11 cellular contexts compared by ENCODE assay signal in the genomic region with DNA sequence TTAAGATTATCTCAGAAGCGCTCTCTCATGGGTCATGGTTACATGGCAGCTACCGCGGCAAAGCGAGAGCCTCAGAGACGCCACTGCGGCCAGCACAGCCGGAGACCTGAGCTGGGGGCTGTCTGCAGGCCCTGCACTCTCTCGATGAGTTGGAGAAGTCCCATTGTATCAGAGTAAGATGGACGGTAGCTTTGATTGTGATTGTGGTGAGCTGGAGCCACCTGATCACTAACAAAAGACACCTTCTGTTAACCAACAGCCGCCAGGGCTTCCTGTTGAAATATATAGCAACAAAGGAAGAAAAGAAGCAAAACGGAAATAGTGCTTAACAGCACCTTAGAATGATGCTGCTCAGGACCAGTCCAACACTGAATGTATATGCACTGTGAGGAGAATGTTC. TPM values are rescaled to one million over a fixed set of nuclear protein-coding genes. Genes with fewer than 3 reads are reported as not detected.
DNase-seq lines count a peak whose midpoint lies in the region; ATAC-seq and TF ChIP-seq lines count a peak whose summit lies in the region.
"Not testable (repeated sequence)": the region's sequence is repeated elsewhere in the genome, so short reads cannot be mapped to it uniquely, and the experiment has no call there.
"Had no signal": no experiment of that assay in that cellular context is flagged by ENCODE, and none has a peak within 500 bp of the region (broad histone marks: within the 10 kb centered on the region; RNA-seq: fewer than 3 reads in every experiment).

No MANE protein-coding gene starts in this region.

- not testable (repeated sequence) for H3K9me3 ChIP-seq in KOPT-K1 (ENCODE audit: insufficient read depth, low read length, poor library complexity, severe bottlenecking); OCI-LY7 (ENCODE audit: low read length); neural progenitor cell (ENCODE audit: low read depth)

- not testable (repeated sequence) for H3K4me3 Mint-ChIP-seq in GM23338; effector memory CD8-positive, alpha-beta T cell; neural progenitor cell
- peak overlapping the region; percentile 6 for H3K4me3 Mint-ChIP-seq in activated naive CD8-positive, alpha-beta T cell treated with anti-CD3 and anti-CD28 coated beads, Interleukin-2, amount 10 ng/mL, durations not matched to agents 7 days and 5 days
- H3K4me3 Mint-ChIP-seq in stimulated activated naive CD8-positive, alpha-beta T cell treated with anti-CD3 and anti-CD28 coated beads, Interleukin-15, Interleukin-2, amounts not matched to agents 100 ng/mL and 50 ng/mL, for 24 hours, result peak overlapping the region; percentile 7

- H3K79me2 ChIP-seq in GM23338 (replicated peaks; ENCODE audit: insufficient read depth); OCI-LY7 (ENCODE audit: insufficient read depth, low read depth, low read length); neural progenitor cell (ENCODE audit: low read depth): not testable (repeated sequence)

- not testable (repeated sequence) for H3K36me3 ChIP-seq in GM23338 (ENCODE audit: insufficient read depth); KOPT-K1 (ENCODE audit: insufficient read depth, low read length); OCI-LY7 (ENCODE audit: insufficient read depth, low read length); neural progenitor cell

- H3K27me3 Mint-ChIP-seq in GM23338 (ENCODE audit: insufficient read depth, low read depth, poor library complexity), result peaks cover 17% of the 10 kb centered on the region
- H3K27me3 Mint-ChIP-seq in activated naive CD8-positive, alpha-beta T cell treated with anti-CD3 and anti-CD28 coated beads, Interleukin-2, amount 10 ng/mL, durations not matched to agents 7 days and 5 days, result peaks cover 43% of the 10 kb centered on the region
- peaks cover 43 to 66% of the 10 kb centered on the region in 2 donors for H3K27me3 Mint-ChIP-seq in effector memory CD8-positive, alpha-beta T cell
- H3K27me3 Mint-ChIP-seq in neural progenitor cell (ENCODE audit: insufficient read depth, low read depth), result not testable (repeated sequence)
- peaks cover 40% of the 10 kb centered on the region for H3K27me3 Mint-ChIP-seq in stimulated activated naive CD8-positive, alpha-beta T cell treated with anti-CD3 and anti-CD28 coated beads, Interleukin-15, Interleukin-2, amounts not matched to agents 100 ng/mL and 50 ng/mL, for 24 hours

- BruUV-seq in OCI-LY7 (replicated peaks; lab: Mats Ljungman, UMichigan), result not testable (repeated sequence)

- ATAC-seq in GM23338, result peak; percentile 15
- ATAC-seq in activated naive CD8-positive, alpha-beta T cell treated with anti-CD3 and anti-CD28 coated beads, Interleukin-2, amount 10 ng/mL, durations not matched to agents 7 days and 5 days (ENCODE audit: low read depth), result not testable (repeated sequence)
- ATAC-seq in effector memory CD8-positive, alpha-beta T cell (replicated peaks), result peak; percentile 45

- not testable (repeated sequence) for H3K36me3 Mint-ChIP-seq in GM23338 (ENCODE audit: low read depth); activated naive CD8-positive, alpha-beta T cell treated with anti-CD3 and anti-CD28 coated beads, Interleukin-2, amount 10 ng/mL, durations not matched to agents 7 days and 5 days; effector memory CD8-positive, alpha-beta T cell (ENCODE audit: insufficient read depth); neural progenitor cell; stimulated activated naive CD8-positive, alpha-beta T cell treated with anti-CD3 and anti-CD28 coated beads, Interleukin-15, Interleukin-2, amounts not matched to agents 100 ng/mL and 50 ng/mL, for 24 hours (ENCODE audit: low read depth)

- POLR2A ChIA-PET in OCI-LY7 (lab: Charles Lee); activated naive CD8-positive, alpha-beta T cell treated with anti-CD3 and anti-CD28 coated beads, Interleukin-2, amount 10 ng/mL, durations not matched to agents 7 days and 5 days (lab: Charles Lee): not testable (repeated sequence)

- not testable (repeated sequence) for H3F3A ChIP-seq in GM23338 (replicated peaks; ENCODE audit: low read depth); neural progenitor cell (ENCODE audit: low read depth)

- not testable (repeated sequence) for H3K27ac ChIP-seq in GM23338 (ENCODE audit: low read depth); neural progenitor cell
- H3K27ac ChIP-seq in KOPT-K1 (ENCODE audit: low read depth, low read length, poor library complexity, severe bottlenecking) (peak overlapping the region; percentile 83), OCI-LY7 (ENCODE audit: low read depth, low read length, poor library complexity, severe bottlenecking) (peak overlapping the region; percentile 23)

- H3K9ac ChIP-seq in neural progenitor cell, result not testable (repeated sequence)

- H3K27me3 ChIP-seq in GM23338 (ENCODE audit: insufficient read depth) (peaks cover 43% of the 10 kb centered on the region), neural progenitor cell (peaks cover 18% of the 10 kb centered on the region)

- not testable (repeated sequence) for H3K9me2 ChIP-seq in GM23338 (ENCODE audit: insufficient read depth); OCI-LY7 (ENCODE audit: insufficient read depth, low read length)

- DNase-seq in GM23338 (ENCODE audit: low spot score), result peak; percentile 24
- peak; percentile 38 for DNase-seq in NCI-H146 (lab: John Stamatoyannopoulos, UW)
- DNase-seq in OCI-LY7 (ENCODE audit: low spot score), result peak; percentile 46
- not testable (repeated sequence) for DNase-seq in activated naive CD8-positive, alpha-beta T cell treated with anti-CD3 and anti-CD28 coated beads, Interleukin-2, amount 10 ng/mL, durations not matched to agents 7 days and 5 days; effector memory CD8-positive, alpha-beta T cell
- DNase-seq in neural progenitor cell (ENCODE audit: low spot score), result peak; percentile 15

- CTCF ChIA-PET in OCI-LY7 (lab: Charles Lee; ENCODE audit: unreplicated experiment), result not testable (repeated sequence)

- H3K9me3 Mint-ChIP-seq in GM23338; activated naive CD8-positive, alpha-beta T cell treated with anti-CD3 and anti-CD28 coated beads, Interleukin-2, amount 10 ng/mL, durations not matched to agents 7 days and 5 days; effector memory CD8-positive, alpha-beta T cell; neural progenitor cell; stimulated activated naive CD8-positive, alpha-beta T cell treated with anti-CD3 and anti-CD28 coated beads, Interleukin-15, Interleukin-2, amounts not matched to agents 100 ng/mL and 50 ng/mL, for 24 hours: not testable (repeated sequence)

- 0 out of 4 replicates have a peak, but pooled peaks of 1 of the 2 experiments have one; percentile 21 for TF ChIP-seq CTCF in GM23338 (conservative IDR thresholded peaks at IDR 0.05; ENCODE audit: low read depth in 2 of 2)
- not testable (repeated sequence) for TF ChIP-seq CTCF in OCI-LY7 (conservative IDR thresholded peaks at IDR 0.05; ENCODE audit: low read length); neural progenitor cell (IDR thresholded peaks at IDR 0.05)

- peak overlapping the region; percentile 63; the same call in 1 of the 2 replicates for H2AFZ ChIP-seq in GM23338
- 0 out of 2 replicates have a peak overlapping the region, but pooled peaks have one; percentile 33 for H2AFZ ChIP-seq in OCI-LY7 (ENCODE audit: low read length)
- not testable (repeated sequence) for H2AFZ ChIP-seq in neural progenitor cell (replicated peaks)

- H4K20me1 ChIP-seq in GM23338 (replicated peaks; ENCODE audit: insufficient read depth); OCI-LY7 (ENCODE audit: insufficient read depth, low read length); neural progenitor cell (ENCODE audit: low read depth): not testable (repeated sequence)

- H3K4me1 Mint-ChIP-seq in GM23338, result peaks cover 13% of the 10 kb centered on the region
- H3K4me1 Mint-ChIP-seq in activated naive CD8-positive, alpha-beta T cell treated with anti-CD3 and anti-CD28 coated beads, Interleukin-2, amount 10 ng/mL, durations not matched to agents 7 days and 5 days; effector memory CD8-positive, alpha-beta T cell (ENCODE audit: low read depth in 2 of 2); neural progenitor cell; stimulated activated naive CD8-positive, alpha-beta T cell treated with anti-CD3 and anti-CD28 coated beads, Interleukin-15, Interleukin-2, amounts not matched to agents 100 ng/mL and 50 ng/mL, for 24 hours (ENCODE audit: low read depth): not testable (repeated sequence)

- not testable (repeated sequence) for H3K4me3 ChIP-seq in GM23338; OCI-LY7 (ENCODE audit: low read depth, low read length, poor library complexity, severe bottlenecking); neural progenitor cell

- not testable (repeated sequence) for H3K27ac Mint-ChIP-seq in GM23338; activated naive CD8-positive, alpha-beta T cell treated with anti-CD3 and anti-CD28 coated beads, Interleukin-2, amount 10 ng/mL, durations not matched to agents 7 days and 5 days; effector memory CD8-positive, alpha-beta T cell; neural progenitor cell; stimulated activated naive CD8-positive, alpha-beta T cell treated with anti-CD3 and anti-CD28 coated beads, Interleukin-15, Interleukin-2, amounts not matched to agents 100 ng/mL and 50 ng/mL, for 24 hours

- intact Hi-C loops in OCI-LY7 (cut with micrococcal nuclease; ENCODE audit: unreplicated experiment), result not testable (repeated sequence)

- not testable (repeated sequence) for H3K4me2 ChIP-seq in GM23338, neural progenitor cell
- H3K4me2 ChIP-seq in OCI-LY7 (ENCODE audit: low read length), result peak overlapping the region; percentile 26; the same call in 1 of the 2 replicates

- H3K4me1 ChIP-seq in GM23338 (ENCODE audit: insufficient read depth); neural progenitor cell: not testable (repeated sequence)
- H3K4me1 ChIP-seq in OCI-LY7 (ENCODE audit: insufficient read depth, low read length, poor library complexity, severe bottlenecking), result peaks cover 23% of the 10 kb centered on the region

RNA-seq across cellular contexts. Expression of a gene that starts 8.9 kb away (rescaled TPM):
- total RNA-seq in GM23338 (2014; rRNA removed; shearing (Covaris generic)), result 15.5 and 17.6 TPM in 2 replicates
- 7.2 and 8.3 TPM in 2 replicates for polyA plus RNA-seq in GM23338 (2016; fragmentation: Nextera tagmentation; extraction: Ambion mirVana)
- total RNA-seq in OCI-LY7 (2014; rRNA removed; shearing (Covaris generic)), result not detected in 2 replicates
- total RNA-seq in OCI-LY7 (2022), result 0.23 and 0.24 TPM in 2 replicates
- not detected for total RNA-seq in activated naive CD8-positive, alpha-beta T cell treated with anti-CD3 and anti-CD28 coated beads, Interleukin-2, amount 10 ng/mL, durations not matched to agents 7 days and 5 days
- 0.34 and 0.56 TPM in 2 replicates for total RNA-seq in neural progenitor cell (ENCODE audit: low replicate concordance)
- total RNA-seq: CD4-positive, alpha-beta T cell had no signal
- polyA plus RNA-seq: CD14-positive monocyte; CD8-positive, alpha-beta memory T cell had no signal

Comparison
In these comparisons a context has a peak if more than half of its experiments do, and no peak if none do; other contexts are left out.
1. RNA of a gene that starts 8.9 kb away (total RNA-seq): 15.5 to 17.6 TPM in GM23338; 0.34 to 0.56 TPM in neural progenitor cell, 0.23 to 0.24 TPM in OCI-LY7 and not detected in activated naive CD8-positive, alpha-beta T cell treated with anti-CD3 and anti-CD28 coated beads, Interleukin-2, amount 10 ng/mL, durations not matched to agents 7 days and 5 days; every median in the first group is over 10 times any median in the second.